In genomic region chr5:151092750-151093149, GRCh38 we compare ENCODE assay signal across 8 cellular contexts. TPM values are rescaled to one million over a fixed set of nuclear protein-coding genes. Genes with fewer than 3 reads are reported as not detected.
DNase-seq lines count a peak whose midpoint lies in the region; ATAC-seq and TF ChIP-seq lines count a peak whose summit lies in the region.

No MANE protein-coding gene starts in this region.

- peaks cover 20% of the 10 kb centered on the region for H3K4me1 ChIP-seq in ovary (ENCODE audit: insufficient read depth)

- BruUV-seq in Calu3 (replicated peaks; lab: Mats Ljungman, UMichigan) = no TSS peak

- H3K27ac ChIP-seq in ovary = no peak overlapping the region

- H3K9me3 ChIP-seq in ovary = no peaks in the 10 kb centered on the region

- H3K9me3 Mint-ChIP-seq in Calu3 (ENCODE audit: low read depth, unreplicated experiment) = no peaks in the 10 kb centered on the region

- H3K27me3 Mint-ChIP-seq in Calu3 (ENCODE audit: unreplicated experiment) = no peaks in the 10 kb centered on the region

- H3K4me1 Mint-ChIP-seq in Calu3 (ENCODE audit: low read depth, unreplicated experiment) = peaks cover 73% of the 10 kb centered on the region

- no peak for TF ChIP-seq POLR2A in ovary (IDR thresholded peaks at IDR 0.05)

- peaks cover 19% of the 10 kb centered on the region for H3K36me3 Mint-ChIP-seq in Calu3 (ENCODE audit: insufficient read depth, unreplicated experiment)

- intact Hi-C loops in Calu3 (cut with micrococcal nuclease; ENCODE audit: unreplicated experiment) (loop anchor here (1.0 kb wide), 1 partner anchor 10 kb away; no protein-coding TSS in a partner anchor), ovary (cut with DNase I) (loop anchor here in 1 of 4 donors (2.0 kb wide), 1 partner anchor 26 kb away; no protein-coding TSS in a partner anchor)

- H3K4me3 Mint-ChIP-seq in Calu3 (ENCODE audit: low read depth, unreplicated experiment) = no peak overlapping the region

- peak; percentile 48 for DNase-seq in Calu3
- DNase-seq in NOMO-1 treated with dmso at 0.1 percent for 144 hours (lab: John Stamatoyannopoulos, UW; ENCODE audit: unreplicated experiment) = peak; percentile 68
- peak; percentile 60 to 90 for DNase-seq in cardiac fibroblast (ENCODE audit: low read depth in 2 of 2)
- DNase-seq in omental fat pad (ENCODE audit: low spot score) = no peak
- no peak for DNase-seq in activated gamma-delta T cell treated with Interleukin-2 at 50 U/mL for 16 hours
- DNase-seq in ovary = no peak
- no peak for DNase-seq in NCI-H1694 (lab: John Stamatoyannopoulos, UW)

- no peaks in the 10 kb centered on the region for H3K27me3 ChIP-seq in ovary

- H3K4me3 ChIP-seq in cardiac fibroblast (replicated peaks in 1 of 2; ENCODE audit: low read depth in 2 of 2, low read length in 2 of 2) (no peak overlapping the region), ovary (no peak overlapping the region)

- no peak for TF ChIP-seq EP300 in ovary (IDR thresholded peaks at IDR 0.05)

- TF ChIP-seq CTCF in Calu3 (IDR thresholded peaks at IDR 0.05; ENCODE audit: unreplicated experiment) (no peak), cardiac fibroblast (IDR thresholded peaks at IDR 0.05; ENCODE audit: low read depth, low read length) (no peak), omental fat pad (IDR thresholded peaks at IDR 0.05) (no peak), ovary (IDR thresholded peaks at IDR 0.05) (no peak)

- WGBS in ovary, 3 donors = 81 to 87% (median 84%) methylated on average over 1 of the region's 1 CpG

- CTCF ChIA-PET in Calu3 (lab: Charles Lee) = interaction anchor here (0.6 to 1.5 kb wide), 6 partner anchors 9 to 1446 kb away, joined by 3 to 11 read pairs (median 4); no protein-coding TSS in a partner anchor

- peak overlapping the region; percentile 86 for H3K27ac Mint-ChIP-seq in Calu3 (ENCODE audit: unreplicated experiment)

- H3K36me3 ChIP-seq in ovary = no peaks in the 10 kb centered on the region

- peak; percentile 49 for ATAC-seq in omental fat pad (ENCODE audit: low FRiP score)
- ATAC-seq in GM21737 (IDR thresholded peaks at IDR 0.05; ENCODE audit: unreplicated experiment) = no peak

RNA-seq across cellular contexts. Expression of gene TNIP1, which starts 11.9 kb away (rescaled TPM):
- 321 and 339 TPM in 2 replicates for total RNA-seq in Calu3 (2022)
- 100 to 1,000 TPM in 3 of 4 donors, 10 to 100 TPM in 1; 96.7 to 189 (median 149) TPM for total RNA-seq in omental fat pad
- 10 to 100 TPM; 39.4 to 89.7 (median 69.9) TPM for total RNA-seq in ovary
- polyA plus RNA-seq in ovary = 10 to 100 TPM; 51.0 to 57.6 TPM

Comparison
In these comparisons a context has a peak if more than half of its experiments do, and no peak if none do; other contexts are left out.
1. DNase-seq: peak in Calu3 (single experiment), NOMO-1 treated with dmso at 0.1 percent for 144 hours (single experiment) and cardiac fibroblast (2 of 2); none in omental fat pad (single experiment), activated gamma-delta T cell treated with Interleukin-2 at 50 U/mL for 16 hours (single experiment), ovary (0 of 5) and NCI-H1694 (single experiment).